Comparison of ENCODE assay signal across 30 cellular contexts in genomic region chr1:167292216-167292615, GRCh38.
"Had no signal": no experiment of that assay in that cellular context is flagged by ENCODE, and none has a peak within 500 bp of the region (broad histone marks: within the 10 kb centered on the region; RNA-seq: fewer than 3 reads in every experiment).

No MANE protein-coding gene starts in this region.

- H3K36me3 Mint-ChIP-seq: activated CD4-positive, alpha-beta memory T cell treated with anti-CD3 and anti-CD28 coated beads for 36 hours had no signal

- H3K4me1 Mint-ChIP-seq: activated naive CD4-positive, alpha-beta T cell treated with anti-CD3 and anti-CD28 coated beads, Interleukin-2, amount 10 ng/mL, durations not matched to agents 7 days and 5 days had no signal

- H3K4me3 Mint-ChIP-seq: activated B cell treated with CpG ODN at 0.5 μM for 24 hours; activated CD4-positive, alpha-beta memory T cell treated with anti-CD3 and anti-CD28 coated beads for 36 hours; activated CD4-positive, alpha-beta T cell treated with anti-CD3 and anti-CD28 coated beads, Interleukin-2, amount 10 ng/mL, durations not matched to agents 24 days and 14 days; activated CD8-positive, alpha-beta T cell treated with anti-CD3 and anti-CD28 coated beads for 36 hours; activated naive CD4-positive, alpha-beta T cell treated with anti-CD3 and anti-CD28 coated beads, Interleukin-2, amount 10 ng/mL, durations not matched to agents 7 days and 5 days; activated naive CD4-positive, alpha-beta T cell treated with anti-CD3 and anti-CD28 coated beads, Interleukin-2, amount 50 U/mL, for 24 hours; activated naive CD8-positive, alpha-beta T cell; activated naive CD8-positive, alpha-beta T cell treated with anti-CD3 and anti-CD28 coated beads, Interleukin-2, amount 10 ng/mL, durations not matched to agents 7 days and 5 days; activated naive CD8-positive, alpha-beta T cell treated with anti-CD3 and anti-CD28 coated beads, Interleukin-2, amount 50 U/mL, for 24 hours; activated T-cell treated with anti-CD3 and anti-CD28 coated beads, Interleukin-2, amount 50 U/mL, for 4 hours; activated T-cell treated with anti-CD3 and anti-CD28 coated beads, Interleukin-2, amount 50 U/mL, for 72 hours; T-helper 1 cell treated with Interleukin-12 subunit alpha and Interleukin-12 subunit beta and Interleukin-4 antibody, amounts not matched to agents 30 μg/mL and 1 μg/mL, for 36 hours; T-helper 2 cell treated with Interferon-gamma antibody and Interleukin-4, amounts not matched to agents 5 μg/mL and 100 μg/mL, for 36 hours had no signal

- H3K27me3 Mint-ChIP-seq: activated B cell treated with CpG ODN at 0.5 μM for 24 hours; activated CD4-positive, alpha-beta memory T cell treated with anti-CD3 and anti-CD28 coated beads for 36 hours; activated CD4-positive, alpha-beta T cell treated with anti-CD3 and anti-CD28 coated beads, Interleukin-2, amount 10 ng/mL, durations not matched to agents 24 days and 14 days; activated CD8-positive, alpha-beta T cell treated with anti-CD3 and anti-CD28 coated beads for 36 hours; activated naive CD4-positive, alpha-beta T cell treated with anti-CD3 and anti-CD28 coated beads, Interleukin-2, amount 10 ng/mL, durations not matched to agents 7 days and 5 days; activated naive CD4-positive, alpha-beta T cell treated with anti-CD3 and anti-CD28 coated beads, Interleukin-2, amount 50 U/mL, for 24 hours; activated naive CD8-positive, alpha-beta T cell; activated naive CD8-positive, alpha-beta T cell treated with anti-CD3 and anti-CD28 coated beads, Interleukin-2, amount 10 ng/mL, durations not matched to agents 7 days and 5 days; activated naive CD8-positive, alpha-beta T cell treated with anti-CD3 and anti-CD28 coated beads, Interleukin-2, amount 50 U/mL, for 24 hours had no signal

- H3K27ac Mint-ChIP-seq: activated B cell treated with CpG ODN at 0.5 μM for 24 hours; activated CD4-positive, alpha-beta memory T cell treated with anti-CD3 and anti-CD28 coated beads for 36 hours; activated CD4-positive, alpha-beta T cell treated with anti-CD3 and anti-CD28 coated beads, Interleukin-2, amount 10 ng/mL, durations not matched to agents 24 days and 14 days; activated CD8-positive, alpha-beta T cell treated with anti-CD3 and anti-CD28 coated beads for 36 hours; activated naive CD4-positive, alpha-beta T cell treated with anti-CD3 and anti-CD28 coated beads, Interleukin-2, amount 10 ng/mL, durations not matched to agents 7 days and 5 days; activated naive CD4-positive, alpha-beta T cell treated with anti-CD3 and anti-CD28 coated beads, Interleukin-2, amount 50 U/mL, for 24 hours; activated naive CD8-positive, alpha-beta T cell; activated naive CD8-positive, alpha-beta T cell treated with anti-CD3 and anti-CD28 coated beads, Interleukin-2, amount 10 ng/mL, durations not matched to agents 7 days and 5 days; activated naive CD8-positive, alpha-beta T cell treated with anti-CD3 and anti-CD28 coated beads, Interleukin-2, amount 50 U/mL, for 24 hours; activated T-cell treated with anti-CD3 and anti-CD28 coated beads, Interleukin-2, amount 50 U/mL, for 72 hours; activated T-helper 2 cell treated with anti-CD3 and anti-CD28 coated beads, Interferon-gamma antibody, Interleukin-2, Interleukin-4, amounts not matched to agents 10 μg/mL and 5 μg/mL and 100 μg/mL, durations not matched to agents 14 hours and 24 hours and 36 hours; T-helper 1 cell treated with Interleukin-12 subunit alpha and Interleukin-12 subunit beta and Interleukin-4 antibody, amounts not matched to agents 30 μg/mL and 1 μg/mL, for 36 hours; T-helper 2 cell treated with Interferon-gamma antibody and Interleukin-4, amounts not matched to agents 5 μg/mL and 100 μg/mL, for 36 hours had no signal

- ATAC-seq: activated CD8-positive, alpha-beta T cell treated with anti-CD3 and anti-CD28 coated beads for 36 hours; activated naive CD8-positive, alpha-beta T cell treated with anti-CD3 and anti-CD28 coated beads, Interleukin-2, amount 50 U/mL, for 24 hours; activated T-cell treated with anti-CD3 and anti-CD28 coated beads, Interleukin-2, amount 50 U/mL, for 4 hours; activated T-cell treated with anti-CD3 and anti-CD28 coated beads, Interleukin-2, amount 50 U/mL, for 72 hours had no signal

- H3K9me3 Mint-ChIP-seq: activated CD4-positive, alpha-beta memory T cell treated with anti-CD3 and anti-CD28 coated beads for 36 hours; activated naive CD8-positive, alpha-beta T cell treated with anti-CD3 and anti-CD28 coated beads, Interleukin-2, amount 50 U/mL, for 24 hours; activated T-cell treated with anti-CD3 and anti-CD28 coated beads, Interleukin-2, amount 50 U/mL, for 4 hours; T-helper 1 cell treated with Interleukin-12 subunit alpha and Interleukin-12 subunit beta and Interleukin-4 antibody, amounts not matched to agents 30 μg/mL and 1 μg/mL, for 36 hours; T-helper 2 cell treated with Interferon-gamma antibody and Interleukin-4, amounts not matched to agents 5 μg/mL and 100 μg/mL, for 36 hours had no signal

- DNase-seq: activated B cell treated with CpG ODN at 0.5 μM for 24 hours; activated CD4-positive, alpha-beta memory T cell treated with anti-CD3 and anti-CD28 coated beads for 36 hours; activated CD4-positive, alpha-beta T cell treated with anti-CD3 and anti-CD28 coated beads for 4 hours; activated CD4-positive, alpha-beta T cell treated with anti-CD3 and anti-CD28 coated beads, Interleukin-2, amount 10 ng/mL, durations not matched to agents 24 days and 14 days; activated CD4-positive, alpha-beta T cell treated with anti-CD3 and anti-CD28 coated beads, Interleukin-2, amount 50 U/mL, for 1 hour; activated CD4-positive, alpha-beta T cell treated with anti-CD3 and anti-CD28 coated beads, Interleukin-2, amount 50 U/mL, for 4 hours; activated CD4-positive, CD25-positive, alpha-beta regulatory T cell treated with anti-CD3 and anti-CD28 coated beads, Interleukin-2, amount 50 U/mL, for 72 hours; activated CD8-positive, alpha-beta memory T cell treated with anti-CD3 and anti-CD28 coated beads, Interleukin-2, amount 50 U/mL, for 4 hours; activated CD8-positive, alpha-beta T cell treated with anti-CD3 and anti-CD28 coated beads for 36 hours; activated effector memory CD4-positive, alpha-beta T cell treated with Interleukin-2 at 50 U/mL for 16 hours; activated gamma-delta T cell; activated naive CD4-positive, alpha-beta T cell treated with anti-CD3 and anti-CD28 coated beads, Interleukin-2, amount 10 ng/mL, durations not matched to agents 7 days and 5 days; activated naive CD4-positive, alpha-beta T cell treated with Interleukin-2 at 50 U/mL for 16 hours; activated naive CD8-positive, alpha-beta T cell treated with anti-CD3 and anti-CD28 coated beads, Interleukin-2, amount 10 ng/mL, durations not matched to agents 7 days and 5 days; activated naive CD8-positive, alpha-beta T cell treated with anti-CD3 and anti-CD28 coated beads, Interleukin-2, amount 50 U/mL, for 24 hours; activated T-cell treated with anti-CD3 and anti-CD28 coated beads for 4 hours; activated T-cell treated with anti-CD3 and anti-CD28 coated beads, Interleukin-2, amount 50 U/mL, for 1 hour; activated T-cell treated with anti-CD3 and anti-CD28 coated beads, Interleukin-2, amount 50 U/mL, for 4 hours; activated T-cell treated with anti-CD3 and anti-CD28 coated beads, Interleukin-2, amount 50 U/mL, for 72 hours; amygdala; anterior cingulate cortex; central memory CD4-positive, alpha-beta T cell; T-helper 1 cell; T-helper 2 cell; T-helper 9 cell had no signal
